Comparison of ENCODE assay signal across 2 cellular contexts in genomic region chr2:23386422-23387220, GRCh38.
A peak's percentile ranks its signal among the peaks of the same experiment; 100 is the strongest.
TF ChIP-seq lines count a peak whose summit lies in the region.

No MANE protein-coding gene starts in this region.

TF ChIP-seq in SK-N-SH treated with all-trans-retinoic acid at 6 μM for 48 hours, 23 proteins besides CTCF, POLR2A, EP300 and RAD21 (continued from another document):
- TF ChIP-seq POU6F1 (CRISPR knock-in tag; IDR thresholded peaks at IDR 0.05; ENCODE audit: borderline replicate concordance, low read depth) (no peak), BACH2 (CRISPR knock-in tag; IDR thresholded peaks at IDR 0.05; ENCODE audit: borderline replicate concordance) (no peak), TSHZ2 (CRISPR knock-in tag; IDR thresholded peaks at IDR 0.05) (no peak), RARB (CRISPR knock-in tag; IDR thresholded peaks at IDR 0.05) (no peak), ZNF70 (CRISPR knock-in tag; IDR thresholded peaks at IDR 0.05) (no peak), PATZ1 (CRISPR knock-in tag; IDR thresholded peaks at IDR 0.05; ENCODE audit: borderline replicate concordance) (no peak)
TF ChIP-seq in SK-N-SH treated with all-trans-retinoic acid at 6 μM for 48 hours: peak in this region for 0.

TF ChIP-seq in H1, 55 proteins besides CTCF, POLR2A, EP300 and RAD21 (continued from another document):
- TF ChIP-seq ATF2 (IDR thresholded peaks at IDR 0.05; ENCODE audit: low read length) (no peak), FOSL1 (IDR thresholded peaks at IDR 0.05; ENCODE audit: insufficient read depth, low read depth, low read length) (no peak), CHD1 (IDR thresholded peaks at IDR 0.05; ENCODE audit: low read depth, low read length) (no peak), CREB1 (IDR thresholded peaks at IDR 0.05) (no peak), ASH2L (IDR thresholded peaks at IDR 0.05; ENCODE audit: low read length) (peak; percentile 51), TAF1 (IDR thresholded peaks at IDR 0.05; ENCODE audit: low read depth, low read length) (no peak), MAFK (IDR thresholded peaks at IDR 0.05; ENCODE audit: low read depth, low read length) (no peak), SP1 (IDR thresholded peaks at IDR 0.05; ENCODE audit: low read depth, low read length) (no peak), BRCA1 (IDR thresholded peaks at IDR 0.05; ENCODE audit: low read depth, low read length) (no peak), HDAC6 (IDR thresholded peaks at IDR 0.05; ENCODE audit: low read depth, low read length) (no peak), TBP (IDR thresholded peaks at IDR 0.05; ENCODE audit: low read depth, low read length) (no peak; the same call in 1 of the 2 replicates), TAF7 (optimal IDR thresholded peaks at IDR 0.05; ENCODE audit: borderline replicate concordance, low read depth, low read length) (no peak), JUND (IDR thresholded peaks at IDR 0.05; ENCODE audit: low read length) (no peak), USF2 (IDR thresholded peaks at IDR 0.05; ENCODE audit: low read length) (no peak), GABPA (IDR thresholded peaks at IDR 0.05; ENCODE audit: borderline replicate concordance, insufficient read depth, low read length) (peak; percentile 49; the same call in 1 of the 2 replicates), SIN3A (conservative IDR thresholded peaks at IDR 0.05 in 1 of 2, IDR thresholded peaks at IDR 0.05 in 1 of 2; ENCODE audit: low read depth in 1 of 2, low read length in 2 of 2) (no peak), HDAC2 (IDR thresholded peaks at IDR 0.05; ENCODE audit: borderline replicate concordance in 1 of 2, low read depth in 2 of 2, low read length in 2 of 2) (no peak; a peak in 1 of 4 replicates), CEBPB (IDR thresholded peaks at IDR 0.05; ENCODE audit: low read depth, low read length) (no peak), KDM4A (IDR thresholded peaks at IDR 0.05; ENCODE audit: low read depth, low read length, severe bottlenecking) (peak; percentile 66), EZH2 (IDR thresholded peaks at IDR 0.05; ENCODE audit: low read depth, low read length, severe bottlenecking) (peak; percentile 88), RNF2 (IDR thresholded peaks at IDR 0.05; ENCODE audit: borderline replicate concordance, low read depth, low read length, missing control alignments, poor library complexity, severe bottlenecking) (peak; percentile 27), POU5F1 (IDR thresholded peaks at IDR 0.05; ENCODE audit: low read depth, low read length) (no peak), SIX5 (IDR thresholded peaks at IDR 0.05; ENCODE audit: low read depth, low read length) (no peak), RXRA (IDR thresholded peaks at IDR 0.05; ENCODE audit: insufficient read depth, low read depth, low read length) (no peak), BACH1 (IDR thresholded peaks at IDR 0.05; ENCODE audit: low read length) (no peak)
